Comparison of ENCODE assay signal across 8 cellular contexts in the genomic region with DNA sequence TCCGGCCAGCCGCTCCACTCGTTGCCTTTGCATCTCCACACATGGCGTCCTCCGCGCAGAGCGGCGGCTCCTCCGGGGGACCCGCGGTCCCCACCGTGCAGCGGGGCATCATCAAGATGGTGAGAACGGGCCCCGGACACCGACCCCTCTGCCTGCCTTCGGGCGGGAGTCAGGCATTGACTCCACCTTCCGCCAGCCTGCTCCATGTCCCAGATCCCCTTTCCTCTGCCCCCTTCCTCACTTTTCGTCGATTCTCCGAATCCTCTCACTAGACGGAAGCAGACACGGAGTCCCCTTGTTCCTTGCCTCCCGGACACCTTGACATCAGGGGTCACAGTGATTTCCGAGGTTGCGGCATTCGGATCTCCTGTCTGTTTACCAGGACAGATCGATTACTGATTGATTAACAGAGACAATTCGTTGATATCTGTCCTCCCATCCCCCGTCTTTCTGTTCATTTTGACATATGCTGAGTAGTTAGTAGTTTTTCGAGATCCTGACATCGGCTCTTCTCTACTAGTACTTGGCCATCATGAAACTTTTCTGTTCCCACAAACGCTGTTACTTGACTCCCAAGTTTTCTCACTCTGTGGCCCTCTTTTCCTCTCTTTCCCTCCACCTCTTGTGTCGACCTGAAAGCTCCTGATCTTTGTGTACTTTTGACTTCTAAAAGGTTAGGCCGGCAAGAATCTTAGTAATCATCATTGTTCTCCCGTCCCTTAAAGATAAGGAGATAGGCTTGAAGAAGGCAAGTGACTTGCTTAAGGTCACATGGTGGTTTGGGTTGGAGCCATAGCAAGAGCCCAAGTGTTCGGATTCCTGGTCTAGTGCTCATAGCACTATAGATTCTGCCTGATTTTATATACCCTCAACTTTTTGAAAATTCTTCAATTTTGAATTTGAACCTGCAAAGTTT. TPM values are rescaled to one million over a fixed set of nuclear protein-coding genes. Genes with fewer than 3 reads are reported as not detected.
DNase-seq lines count a peak whose midpoint lies in the region; ATAC-seq, FAIRE-seq and TF ChIP-seq lines count a peak whose summit lies in the region.

No MANE protein-coding gene starts in this region.

- under 1% methylated on average over 38 of the region's 38 CpGs for WGBS in K562 (ENCODE audit: insufficient coverage, low coverage, missing lambda C conversion rate)
- 1% methylated on average over 23 of the region's 38 CpGs for WGBS in right lobe of liver (ENCODE audit: insufficient coverage, low coverage, low lambda C conversion rate, missing lambda C conversion rate)

- TF ChIP-seq POLR2A in K562 (conservative IDR thresholded peaks at IDR 0.05) (no peak; the same call in 1 of the 2 replicates), right lobe of liver (IDR thresholded peaks at IDR 0.05) (no peak)

- H3K27ac Mint-ChIP-seq in CD4-positive, alpha-beta memory T cell = peak overlapping the region in 5 of 7 donors; percentile 99 to 100 (median 100)

- in situ Hi-C loops in K562 (cut with MboI) = no loop called here

- TF ChIP-seq CTCF in LNCaP clone FGC (IDR thresholded peaks at IDR 0.05; ENCODE audit: control insufficient read depth, extremely low read depth, insufficient read depth) (no peak), K562 (IDR thresholded peaks at IDR 0.05 in 2 of 3, conservative IDR thresholded peaks at IDR 0.05 in 1 of 3; ENCODE audit: insufficient read depth in 2 of 3, low read depth in 1 of 3, low read length in 3 of 3) (no peak), right lobe of liver (IDR thresholded peaks at IDR 0.05) (no peak), upper lobe of right lung (IDR thresholded peaks at IDR 0.05) (no peak)

- ATAC-seq in GM21360 (IDR thresholded peaks at IDR 0.05; ENCODE audit: unreplicated experiment) (peak; percentile 8), K562 (peak; percentile 37), right lobe of liver (no peak), upper lobe of right lung (no peak)

- H3K36me3 ChIP-seq in CD4-positive, alpha-beta memory T cell (ENCODE audit: insufficient read depth, low read length) = no peaks in the 10 kb centered on the region
- H3K36me3 ChIP-seq in K562 (ENCODE audit: control insufficient read depth, insufficient read depth, low read length) (peaks cover 40% of the 10 kb centered on the region), right lobe of liver (no peaks in the 10 kb centered on the region), upper lobe of right lung (no peaks in the 10 kb centered on the region)

- H3K4me1 ChIP-seq in CD4-positive, alpha-beta memory T cell (ENCODE audit: insufficient read depth, low read length) = peaks cover 54% of the 10 kb centered on the region
- peaks cover 17 to 59% of the 10 kb centered on the region in 2 experiments for H3K4me1 ChIP-seq in K562 (replicated peaks in 1 of 2; ENCODE audit: control insufficient read depth in 2 of 2, insufficient read depth in 2 of 2, low read length in 2 of 2)
- H3K4me1 ChIP-seq in right lobe of liver = peaks cover 0 to 30% (median 12%) of the 10 kb centered on the region in 4 donors
- peaks cover 28% of the 10 kb centered on the region for H3K4me1 ChIP-seq in upper lobe of right lung

- POLR2A ChIA-PET in CD4-positive, alpha-beta memory T cell (lab: Charles Lee; ENCODE audit: partially characterized antibody) = interaction anchor here (1.1 to 3.7 kb wide), 4 partner anchors 62 to 261 kb away, joined by 3 to 37 read pairs (median 9); partner anchors contain the start of genes ARF5, GCC1 and ZNF800
- POLR2A ChIA-PET in K562 (lab: Yijun Ruan, JAX) = interaction anchor here (0.7 to 3.4 kb wide), 14 partner anchors 8 to 1197 kb away, joined by 3 to 17 read pairs (median 3); no protein-coding TSS in a partner anchor

- TSS peak; percentile 39 for BruUV-seq in K562 (replicated peaks; lab: Mats Ljungman, UMichigan)

- no peak for TF ChIP-seq RAD21 in K562 (CRISPR knock-in tag; conservative IDR thresholded peaks at IDR 0.05 in 1 of 2, IDR thresholded peaks at IDR 0.05 in 1 of 2)

- peak overlapping the region; percentile 100 for H3K4me2 ChIP-seq in K562 (ENCODE audit: insufficient read depth, low read length)

- no peak for TF ChIP-seq EP300 in K562 (IDR thresholded peaks at IDR 0.05; ENCODE audit: low read length)

- peaks cover 14 to 31% of the 10 kb centered on the region in 2 donors for H3K36me3 Mint-ChIP-seq in CD4-positive, alpha-beta memory T cell

- no peaks in the 10 kb centered on the region for H3K9me3 ChIP-seq in CD4-positive, alpha-beta memory T cell (ENCODE audit: control insufficient read depth in 1 of 2, low read length in 2 of 2)
- H3K9me3 ChIP-seq in K562 (replicated peaks; ENCODE audit: control insufficient read depth, insufficient read depth, low read depth, low read length) (no peaks in the 10 kb centered on the region), right lobe of liver (no peaks in the 10 kb centered on the region), upper lobe of right lung (no peaks in the 10 kb centered on the region)

- peak overlapping the region; percentile 89 for H2AFZ ChIP-seq in K562 (ENCODE audit: low read depth, low read length)

- peak overlapping the region; percentile 89 to 95 for H3K4me3 ChIP-seq in CD4-positive, alpha-beta memory T cell (ENCODE audit: low read length in 2 of 2)
- H3K4me3 ChIP-seq in LNCaP clone FGC (ENCODE audit: low read depth, low read length) (peak overlapping the region; percentile 99), K562 (peak overlapping the region; percentile 86), right lobe of liver (peak overlapping the region; percentile 86 to 98 (median 93)), upper lobe of right lung (peak overlapping the region; percentile 98)

- DNase-seq in CD4-positive, alpha-beta memory T cell = peak in 1 of 5 donors; percentile 1
- DNase-seq in LNCaP clone FGC (ENCODE audit: low read depth) (peak; percentile 50), K562 (ENCODE audit: extremely low read depth in 1 of 4, low spot score in 3 of 4) (peak in 2 of 4 experiments; percentile 34 to 73), right lobe of liver (no peak), upper lobe of right lung (no peak), mesenteric fat pad (ENCODE audit: low spot score) (no peak)
- no peak for DNase-seq in activated effector memory CD4-positive, alpha-beta T cell treated with anti-CD3 and anti-CD28 coated beads, Interleukin-2, amount 50 U/mL, for 16 hours

- H3K9me1 ChIP-seq in K562 (ENCODE audit: control insufficient read depth, insufficient read depth, low read length) = peaks cover 17% of the 10 kb centered on the region

- H3K9me3 Mint-ChIP-seq in CD4-positive, alpha-beta memory T cell = peaks cover 0 to 2% (median 0%) of the 10 kb centered on the region in 8 donors

- peaks cover 65% of the 10 kb centered on the region for H3K79me2 ChIP-seq in K562 (ENCODE audit: control insufficient read depth, insufficient read depth, low read length)

- intact Hi-C loops in CD4-positive, alpha-beta memory T cell (cut with micrococcal nuclease) = loop anchor here (5.0 kb wide), 1 partner anchor 690 kb away; the partner anchor contains the start of gene RBM28
- intact Hi-C loops in K562 (cut with micrococcal nuclease) = loop anchor here (5.0 kb wide), 4 partner anchors 65 to 335 kb away; partner anchors contain the start of genes ARF5 and GCC1
- intact Hi-C loops in right lobe of liver (cut with DNase I) = no loop called here
- intact Hi-C loops in upper lobe of right lung (cut with DNase I) = no loop called here

- peak overlapping the region; percentile 94 to 99 (median 98) for H3K4me3 Mint-ChIP-seq in CD4-positive, alpha-beta memory T cell

- no peaks in the 10 kb centered on the region for H3K27me3 ChIP-seq in CD4-positive, alpha-beta memory T cell (ENCODE audit: insufficient read depth, low read length)
- H3K27me3 ChIP-seq in K562 (ENCODE audit: control insufficient read depth in 2 of 2, insufficient read depth in 2 of 2, low read length in 2 of 2) (no peaks in the 10 kb centered on the region), right lobe of liver (no peaks in the 10 kb centered on the region), upper lobe of right lung (no peaks in the 10 kb centered on the region)

- CTCF ChIA-PET in CD4-positive, alpha-beta memory T cell (lab: Charles Lee; ENCODE audit: partially characterized antibody) = no interaction called here
- CTCF ChIA-PET in K562 (lab: Yijun Ruan, JAX; ENCODE audit: low intra/inter-chr PET ratio) = no interaction called here

- H3K9ac ChIP-seq in K562 (ENCODE audit: insufficient read depth in 1 of 2, low read depth in 2 of 2, low read length in 2 of 2) = peak overlapping the region; percentile 95 to 99

- peak; percentile 60 for FAIRE-seq in K562 (lab: Jason Lieb, UNC)

- H3K27ac ChIP-seq in CD4-positive, alpha-beta memory T cell (ENCODE audit: low read depth, low read length) = peak overlapping the region; percentile 93
- H3K27ac ChIP-seq in K562 (ENCODE audit: extremely low read depth, low read depth, low read length) (peak overlapping the region; percentile 82), right lobe of liver (peak overlapping the region; percentile 65 to 96 (median 69)), upper lobe of right lung (peak overlapping the region; percentile 99)

- H4K20me1 ChIP-seq in K562 (replicated peaks; ENCODE audit: control insufficient read depth, insufficient read depth, low read length) = peaks cover 43% of the 10 kb centered on the region

- peaks cover 36 to 65% (median 52%) of the 10 kb centered on the region in 4 donors for H3K4me1 Mint-ChIP-seq in CD4-positive, alpha-beta memory T cell

- H3K27me3 Mint-ChIP-seq in CD4-positive, alpha-beta memory T cell = no peaks in the 10 kb centered on the region

RNA-seq across cellular contexts. Expression of gene SND1, which starts 0.6 kb away (rescaled TPM):
- 100 to 1,000 TPM; 206 to 223 TPM for total RNA-seq in CD4-positive, alpha-beta memory T cell
- 100 to 1,000 TPM; 119 to 135 TPM for polyA plus RNA-seq in CD4-positive, alpha-beta memory T cell
- total RNA-seq in K562 (2011; cell fraction: chromatin; rRNA removed; ENCODE audit: low replicate concordance) = 728 and 962 TPM in 2 replicates
- 223 and 275 TPM in 2 replicates for total RNA-seq in K562 (2011; cell fraction: nucleolus; rRNA removed)
- 410 and 447 TPM in 2 replicates for total RNA-seq in K562 (2011; cell fraction: nucleoplasm; rRNA removed)
- total RNA-seq in K562 (2014; rRNA removed) (197 and 206 TPM in 2 replicates), K562 (2014; rRNA removed; fragmentation: Illumina TruSeq; extraction: Trizol) (158 and 173 TPM in 2 replicates), K562 (2015; rRNA removed; fragmentation: Illumina TruSeq; extraction: Trizol) (211 and 215 TPM in 2 replicates), K562 (2021) (307 and 314 TPM in 2 replicates), right lobe of liver (100 to 1,000 TPM in 5 of 6 experiments, 10 to 100 TPM in 1; 77.5 to 150 (median 126) TPM), upper lobe of right lung (150 TPM), mesenteric fat pad (193 TPM)
- polyA plus RNA-seq in K562 (2011; rRNA removed) (164 and 203 TPM in 2 replicates), K562 (2014; fragmentation: Illumina TruSeq; extraction: Trizol) (191 and 200 TPM in 2 replicates), K562 (2014; fragmentation: Nextera tagmentation; extraction: Ambion mirVana) (10 to 100 TPM; 46.5 to 87.6 TPM), K562 (2014; rRNA removed) (143 and 157 TPM in 2 replicates)
- polyA plus RNA-seq in K562 (2011; cell fraction: cytosol; rRNA removed) = 159 and 180 TPM in 2 replicates
- polyA plus RNA-seq in K562 (2011; cell fraction: nucleus; rRNA removed) = 130 and 146 TPM in 2 replicates
- 220 and 458 TPM in 2 replicates for polyA plus RNA-seq in K562 (2012)
- polyA minus RNA-seq in K562 (2011; rRNA and poly(A)+ RNA removed) = 438 and 467 TPM in 2 replicates
- polyA minus RNA-seq in K562 (2011; cell fraction: cytosol; rRNA and poly(A)+ RNA removed) = 214 and 244 TPM in 2 replicates
- polyA minus RNA-seq in K562 (2011; cell fraction: nucleus; rRNA and poly(A)+ RNA removed) = 190 and 337 TPM in 2 replicates

RNA-seq across cellular contexts. Expression of gene PAX4, which starts 34.6 kb away (rescaled TPM):
- total RNA-seq in CD4-positive, alpha-beta memory T cell = not detected
- not detected for polyA plus RNA-seq in CD4-positive, alpha-beta memory T cell
- not detected in 2 replicates for total RNA-seq in K562 (2011; cell fraction: chromatin; rRNA removed; ENCODE audit: low replicate concordance)
- not detected in 2 replicates for total RNA-seq in K562 (2011; cell fraction: nucleolus; rRNA removed)
- not detected in 2 replicates for total RNA-seq in K562 (2011; cell fraction: nucleoplasm; rRNA removed)
- total RNA-seq in K562 (2014; rRNA removed) (not detected in 2 replicates), K562 (2014; rRNA removed; fragmentation: Illumina TruSeq; extraction: Trizol) (not detected in 2 replicates), K562 (2015; rRNA removed; fragmentation: Illumina TruSeq; extraction: Trizol) (not detected in 2 replicates), K562 (2021) (not detected in 2 replicates), right lobe of liver (not detected), upper lobe of right lung (not detected), mesenteric fat pad (not detected)
- polyA plus RNA-seq in K562 (2011; rRNA removed) (not detected in 2 replicates), K562 (2014; fragmentation: Illumina TruSeq; extraction: Trizol) (not detected in 2 replicates), K562 (2014; fragmentation: Nextera tagmentation; extraction: Ambion mirVana) (not detected), K562 (2014; rRNA removed) (not detected in 2 replicates)
- polyA plus RNA-seq in K562 (2011; cell fraction: cytosol; rRNA removed) = not detected in 2 replicates
- polyA plus RNA-seq in K562 (2011; cell fraction: nucleus; rRNA removed) = not detected in 2 replicates
- polyA plus RNA-seq in K562 (2012) = not detected in 2 replicates
- polyA minus RNA-seq in K562 (2011; rRNA and poly(A)+ RNA removed) = not detected in 2 replicates
- not detected in 2 replicates for polyA minus RNA-seq in K562 (2011; cell fraction: cytosol; rRNA and poly(A)+ RNA removed)
- polyA minus RNA-seq in K562 (2011; cell fraction: nucleus; rRNA and poly(A)+ RNA removed) = not detected in 2 replicates

RNA-seq across cellular contexts. Expression of gene FSCN3, which starts 59.1 kb away (rescaled TPM):
- total RNA-seq in CD4-positive, alpha-beta memory T cell = 1 to 10 TPM; 4.9 to 5.1 TPM
- 1 to 10 TPM in 1 of 2 donors, under 1 TPM in 1; 0.60 to 1.7 TPM for polyA plus RNA-seq in CD4-positive, alpha-beta memory T cell
- total RNA-seq in K562 (2011; cell fraction: chromatin; rRNA removed; ENCODE audit: low replicate concordance) = 6.8 and 9.8 TPM in 2 replicates
- total RNA-seq in K562 (2011; cell fraction: nucleolus; rRNA removed) = 9.3 and 9.5 TPM in 2 replicates
- 9.0 and 11.7 TPM in 2 replicates for total RNA-seq in K562 (2011; cell fraction: nucleoplasm; rRNA removed)
- total RNA-seq in K562 (2014; rRNA removed) (0.69 and 2.0 TPM in 2 replicates), K562 (2014; rRNA removed; fragmentation: Illumina TruSeq; extraction: Trizol) (2.0 and 3.0 TPM in 2 replicates), K562 (2015; rRNA removed; fragmentation: Illumina TruSeq; extraction: Trizol) (0.49 and 0.76 TPM in 2 replicates), K562 (2021) (0.40 and 0.55 TPM in 2 replicates), right lobe of liver (1 to 10 TPM in 2 of 6 experiments, under 1 TPM in 1, not detected in 3; 0.68 to 1.5 (median 1.2) TPM), upper lobe of right lung (0.78 TPM), mesenteric fat pad (0.39 TPM)
- polyA plus RNA-seq in K562 (2011; rRNA removed) (0.21 and 0.30 TPM in 2 replicates), K562 (2014; fragmentation: Illumina TruSeq; extraction: Trizol) (1.1 and 1.7 TPM in 2 replicates), K562 (2014; fragmentation: Nextera tagmentation; extraction: Ambion mirVana) (not detected), K562 (2014; rRNA removed) (3.8 and 4.2 TPM in 2 replicates)
- 0.09 and 0.77 TPM in 2 replicates for polyA plus RNA-seq in K562 (2011; cell fraction: cytosol; rRNA removed)
- polyA plus RNA-seq in K562 (2011; cell fraction: nucleus; rRNA removed) = 0.95 and 1.2 TPM in 2 replicates
- polyA plus RNA-seq in K562 (2012) = 0.17 and 0.21 TPM in 2 replicates
- polyA minus RNA-seq in K562 (2011; rRNA and poly(A)+ RNA removed) = 1.3 and 1.8 TPM in 2 replicates
- polyA minus RNA-seq in K562 (2011; cell fraction: cytosol; rRNA and poly(A)+ RNA removed) = not detected in 2 replicates
- polyA minus RNA-seq in K562 (2011; cell fraction: nucleus; rRNA and poly(A)+ RNA removed) = 2.6 and 3.2 TPM in 2 replicates

Comparison
In these comparisons a context has a peak if more than half of its experiments do, and no peak if none do; other contexts are left out.
1. ATAC-seq: peak in GM21360 (single experiment) and K562 (single experiment); none in right lobe of liver (0 of 4) and upper lobe of right lung (single experiment).
2. intact Hi-C loops: an anchor here in CD4-positive, alpha-beta memory T cell (5.0 kb wide) and K562 (5.0 kb wide); none called in right lobe of liver and upper lobe of right lung.
3. Peak in every context shown above with its lines, with median percentiles within 50 percentile points of each other: H3K27ac ChIP-seq and H3K4me3 ChIP-seq.